In the genomic region with DNA sequence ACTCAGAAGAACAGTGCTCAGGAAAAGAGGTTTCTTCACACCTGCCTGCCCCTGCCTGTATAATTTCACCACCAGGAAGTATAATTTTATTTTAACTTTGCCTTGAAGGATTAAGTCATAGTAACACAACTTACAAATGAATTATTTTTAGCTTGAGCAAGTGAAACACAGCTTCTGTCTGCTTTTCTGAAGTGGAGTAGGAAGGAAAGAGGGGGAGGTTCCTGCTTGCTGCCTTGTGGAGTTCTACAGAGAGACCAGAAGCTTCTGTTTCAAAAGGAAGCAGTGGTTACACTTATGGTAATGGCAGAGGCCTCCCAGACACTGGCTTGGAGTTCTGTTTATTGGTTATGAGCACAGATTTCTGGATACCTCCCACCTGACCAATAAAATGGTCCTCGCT, we compare ENCODE assay signal across 12 cellular contexts.
DNase-seq lines count a peak whose midpoint lies in the region; ATAC-seq and TF ChIP-seq lines count a peak whose summit lies in the region.
"Had no signal": no experiment of that assay in that cellular context is flagged by ENCODE, and none has a peak within 500 bp of the region (broad histone marks: within the 10 kb centered on the region; RNA-seq: fewer than 3 reads in every experiment).

No MANE protein-coding gene starts in this region.

- no peak overlapping the region for H2BK120ac ChIP-seq in trophoblast cell (ENCODE audit: insufficient read depth, low read length, poor library complexity)

- H2BK12ac ChIP-seq in trophoblast cell (ENCODE audit: low read length), result no peak overlapping the region

- H3K36me3 ChIP-seq in OCI-LY7 (ENCODE audit: insufficient read depth, low read length) (no peaks in the 10 kb centered on the region), trophoblast cell (ENCODE audit: control insufficient read depth in 1 of 2, insufficient read depth in 2 of 2, low read length in 2 of 2) (no peaks in the 10 kb centered on the region), upper lobe of left lung (no peaks in the 10 kb centered on the region)
- H3K36me3 ChIP-seq: Peyer's patch had no signal

- H3K27me3 Mint-ChIP-seq in activated CD4-positive, alpha-beta T cell treated with anti-CD3 and anti-CD28 coated beads, Interleukin-2, amount 10 ng/mL, durations not matched to agents 24 days and 14 days, result no peaks in the 10 kb centered on the region

- intact Hi-C loops in activated CD4-positive, alpha-beta T cell treated with anti-CD3 and anti-CD28 coated beads, Interleukin-2, amount 10 ng/mL, durations not matched to agents 24 days and 14 days (cut with micrococcal nuclease), result loop anchor here (1.0 kb wide), 1 partner anchor 8 kb away; no protein-coding TSS in a partner anchor
- intact Hi-C loops in OCI-LY7 (cut with micrococcal nuclease; ENCODE audit: unreplicated experiment), result no loop called here

- H3K4me3 ChIP-seq in OCI-LY7 (ENCODE audit: low read depth, low read length, poor library complexity, severe bottlenecking) (peak overlapping the region; percentile 7), trophoblast cell (ENCODE audit: low read depth, low read length) (no peak overlapping the region), upper lobe of left lung (no peak overlapping the region)
- H3K4me3 ChIP-seq: Peyer's patch had no signal

- H3K14ac ChIP-seq in trophoblast cell (ENCODE audit: low read length), result no peak overlapping the region

- WGBS in trophoblast cell (ENCODE audit: extremely low coverage, insufficient coverage, insufficient read length), result no CpG with 5 or more reads among the region's 1 CpG
- 77 to 81% methylated on average over 1 of the region's 1 CpG for WGBS in upper lobe of left lung, 2 donors

- H3K27me3 ChIP-seq in trophoblast cell (ENCODE audit: insufficient read depth, low read length) (no peaks in the 10 kb centered on the region), upper lobe of left lung (no peaks in the 10 kb centered on the region)
- H3K27me3 ChIP-seq: Peyer's patch had no signal

- H4K91ac ChIP-seq in trophoblast cell (ENCODE audit: low read depth, low read length), result no peak overlapping the region

- H3K9me3 ChIP-seq in OCI-LY7 (ENCODE audit: low read length) (0 out of 2 replicates have a peak, but pooled peaks cover 9% of the 10 kb centered on the region), trophoblast cell (ENCODE audit: insufficient read depth, low read depth, low read length) (peaks cover 4% of the 10 kb centered on the region), upper lobe of left lung (no peaks in the 10 kb centered on the region)
- H3K9me3 ChIP-seq: Peyer's patch had no signal

- H4K12ac ChIP-seq in trophoblast cell (ENCODE audit: low read depth, low read length), result no peak overlapping the region

- H3K4me1 ChIP-seq in OCI-LY7 (ENCODE audit: insufficient read depth, low read length, poor library complexity, severe bottlenecking), result peaks cover 52% of the 10 kb centered on the region
- peaks cover 2 to 13% of the 10 kb centered on the region in 2 experiments for H3K4me1 ChIP-seq in trophoblast cell (ENCODE audit: control insufficient read depth in 1 of 2, insufficient read depth in 2 of 2, low read length in 2 of 2)
- no peaks in the 10 kb centered on the region for H3K4me1 ChIP-seq in upper lobe of left lung
- H3K4me1 ChIP-seq: Peyer's patch had no signal

- H4K20me1 ChIP-seq in OCI-LY7 (ENCODE audit: insufficient read depth, low read length), result no peaks in the 10 kb centered on the region

- H3K79me1 ChIP-seq in trophoblast cell (ENCODE audit: low read length), result no peaks in the 10 kb centered on the region

- H3K4me1 Mint-ChIP-seq in activated CD4-positive, alpha-beta T cell treated with anti-CD3 and anti-CD28 coated beads, Interleukin-2, amount 10 ng/mL, durations not matched to agents 24 days and 14 days, result peaks cover 31% of the 10 kb centered on the region

- no peak overlapping the region for H3K23ac ChIP-seq in trophoblast cell (ENCODE audit: low read length)

- no peaks in the 10 kb centered on the region for H3K79me2 ChIP-seq in OCI-LY7 (ENCODE audit: insufficient read depth, low read depth, low read length)
- no peaks in the 10 kb centered on the region for H3K79me2 ChIP-seq in trophoblast cell (ENCODE audit: control insufficient read depth, insufficient read depth, low read length, poor library complexity)

- no peak overlapping the region for H3K9ac ChIP-seq in trophoblast cell (ENCODE audit: low read length)

- peaks cover 25% of the 10 kb centered on the region for H3K36me3 Mint-ChIP-seq in activated CD4-positive, alpha-beta T cell treated with anti-CD3 and anti-CD28 coated beads, Interleukin-2, amount 10 ng/mL, durations not matched to agents 24 days and 14 days (ENCODE audit: low read depth)

- H4K8ac ChIP-seq in trophoblast cell (ENCODE audit: low read depth, low read length), result no peak overlapping the region

- H3K9me3 Mint-ChIP-seq in activated CD4-positive, alpha-beta T cell treated with anti-CD3 and anti-CD28 coated beads, Interleukin-2, amount 10 ng/mL, durations not matched to agents 24 days and 14 days, result peaks cover 36% of the 10 kb centered on the region

- no peak overlapping the region for H2BK5ac ChIP-seq in trophoblast cell (ENCODE audit: low read depth, low read length, poor library complexity)

- H2AFZ ChIP-seq in OCI-LY7 (ENCODE audit: low read length), result peak overlapping the region; percentile 81
- H2AFZ ChIP-seq in trophoblast cell (ENCODE audit: insufficient read depth, low read length, poor library complexity), result no peak overlapping the region

- H3K27ac Mint-ChIP-seq in activated CD4-positive, alpha-beta T cell treated with anti-CD3 and anti-CD28 coated beads, Interleukin-2, amount 10 ng/mL, durations not matched to agents 24 days and 14 days, result peak overlapping the region; percentile 73

- no peak overlapping the region for H3K4ac ChIP-seq in trophoblast cell (ENCODE audit: low read depth, low read length)

- TF ChIP-seq EP300 in upper lobe of left lung (IDR thresholded peaks at IDR 0.05), result no peak

- H3K27ac ChIP-seq in OCI-LY7 (ENCODE audit: low read depth, low read length, poor library complexity, severe bottlenecking), result peak overlapping the region; percentile 62
- H3K27ac ChIP-seq in trophoblast cell (ENCODE audit: low read depth, low read length), result no peak overlapping the region
- no peak overlapping the region for H3K27ac ChIP-seq in upper lobe of left lung
- H3K27ac ChIP-seq: Peyer's patch had no signal

- ATAC-seq in HG02610 (IDR thresholded peaks at IDR 0.05; ENCODE audit: unreplicated experiment) (peak; percentile 47), upper lobe of left lung (ENCODE audit: low FRiP score in 2 of 2) (no peak)

- peak; percentile 74 for DNase-seq in activated CD4-positive, alpha-beta T cell treated with anti-CD3 and anti-CD28 coated beads, Interleukin-2, amount 10 ng/mL, durations not matched to agents 24 days and 14 days
- DNase-seq in activated CD4-positive, alpha-beta T cell treated with anti-CD3 and anti-CD28 coated beads, Interleukin-2, amount 50 U/mL, for 4 hours, result no peak
- peak; percentile 27 for DNase-seq in OCI-LY7 (ENCODE audit: low spot score)
- DNase-seq in putamen (ENCODE audit: low spot score), result peak; percentile 57
- DNase-seq in NK-92 treated with Interleukin-12 subunit alpha and Interleukin-12 subunit beta, amount 100 ng/mL, for 24 hours (lab: John Stamatoyannopoulos, UW), result no peak
- DNase-seq in trophoblast cell, result no peak
- DNase-seq in upper lobe of left lung, result no peak
- DNase-seq: cerebellar nuclear complex, midbrain, NCI-H1092 treated with DMSO at 0.1 percent for 48 hours, Peyer's patch had no signal

- no peak for TF ChIP-seq POLR2A in upper lobe of left lung (IDR thresholded peaks at IDR 0.05)

- CTCF ChIA-PET in OCI-LY7 (lab: Charles Lee; ENCODE audit: unreplicated experiment), result interaction anchor here (0.6 kb wide), 1 partner anchor 35 kb away, joined by 3 read pairs; no protein-coding TSS in a partner anchor

- no peak overlapping the region for H3K18ac ChIP-seq in trophoblast cell (ENCODE audit: low read length)

- H3K9me2 ChIP-seq in OCI-LY7 (ENCODE audit: insufficient read depth, low read length), result no peaks in the 10 kb centered on the region

- H3K4me3 Mint-ChIP-seq in activated CD4-positive, alpha-beta T cell treated with anti-CD3 and anti-CD28 coated beads, Interleukin-2, amount 10 ng/mL, durations not matched to agents 24 days and 14 days, result peak overlapping the region; percentile 13

- BruUV-seq in OCI-LY7 (replicated peaks; lab: Mats Ljungman, UMichigan), result no TSS peak

- TF ChIP-seq CTCF in OCI-LY7 (conservative IDR thresholded peaks at IDR 0.05; ENCODE audit: low read length) (no peak), upper lobe of left lung (IDR thresholded peaks at IDR 0.05) (no peak)

- POLR2A ChIA-PET in OCI-LY7 (lab: Charles Lee), result interaction anchor here (0.7 to 1.4 kb wide), 2 partner anchors 11 to 837 kb away, joined by 3 to 4 read pairs; no protein-coding TSS in a partner anchor

- H2AK5ac ChIP-seq in trophoblast cell (ENCODE audit: low read length), result no peak overlapping the region

- H3K4me2 ChIP-seq in OCI-LY7 (ENCODE audit: low read length) (peak overlapping the region; percentile 55), trophoblast cell (ENCODE audit: low read length) (no peak overlapping the region)

Comparison
In these comparisons a context has a peak if more than half of its experiments do, and no peak if none do; other contexts are left out.
1. DNase-seq: peak in activated CD4-positive, alpha-beta T cell treated with anti-CD3 and anti-CD28 coated beads, Interleukin-2, amount 10 ng/mL, durations not matched to agents 24 days and 14 days (single experiment), OCI-LY7 (single experiment) and putamen (single experiment); none in activated CD4-positive, alpha-beta T cell treated with anti-CD3 and anti-CD28 coated beads, Interleukin-2, amount 50 U/mL, for 4 hours (0 of 2), NK-92 treated with Interleukin-12 subunit alpha and Interleukin-12 subunit beta, amount 100 ng/mL, for 24 hours (single experiment), trophoblast cell (0 of 2) and upper lobe of left lung (0 of 2).